ENCODE assay signal across 1 cellular context in the genomic region with DNA sequence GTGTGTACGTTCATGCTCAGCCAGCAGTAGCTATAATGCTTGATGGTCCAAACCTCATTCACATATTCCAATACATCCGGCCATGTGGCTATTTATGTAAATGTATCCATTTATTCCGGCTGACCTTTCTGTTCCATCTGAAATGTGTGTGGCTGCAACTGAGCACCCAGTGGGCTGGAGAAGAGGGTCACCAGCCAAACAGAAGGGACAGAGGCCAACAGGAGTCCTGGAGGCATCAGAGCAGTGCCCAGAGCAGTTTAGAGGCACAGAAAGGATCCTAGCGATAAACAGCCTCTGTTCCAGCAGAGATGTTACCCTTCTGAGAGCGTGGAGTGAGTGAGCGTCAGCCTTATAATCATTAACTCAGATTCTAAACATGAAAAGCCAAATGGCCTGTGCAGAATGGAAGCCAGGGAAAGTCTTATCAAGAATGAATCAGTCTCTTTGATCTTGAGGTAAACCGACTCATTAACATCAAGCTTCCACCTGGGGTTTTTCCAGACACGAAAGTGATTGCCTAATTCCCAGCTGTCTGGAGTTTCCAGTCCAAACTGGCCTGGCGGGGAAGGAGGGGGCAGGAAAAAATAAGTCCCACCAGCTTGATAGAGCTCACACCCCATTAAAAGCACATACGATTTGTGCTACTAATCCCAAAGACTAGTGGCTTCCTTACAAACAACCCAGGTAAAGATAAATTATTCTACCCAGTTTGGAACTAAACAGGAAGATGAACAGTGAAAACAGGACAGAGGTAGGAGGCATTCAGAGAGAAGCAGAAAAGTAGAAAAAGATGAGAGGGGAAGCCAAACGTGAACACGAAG.
TF ChIP-seq lines count a peak whose summit lies in the region.

No MANE protein-coding gene starts in this region.

TF ChIP-seq in HepG2, 621 proteins besides CTCF, POLR2A, EP300 and RAD21 (continued from another document and continues in another):
- TF ChIP-seq ZNF574 (CRISPR knock-in tag; IDR thresholded peaks at IDR 0.05), result no peak; the same call in 1 of the 2 replicates
- TF ChIP-seq ZNF790 (CRISPR knock-in tag; IDR thresholded peaks at IDR 0.05; ENCODE audit: borderline replicate concordance), result no peak
- TF ChIP-seq HOXA9 (CRISPR knock-in tag; IDR thresholded peaks at IDR 0.05; ENCODE audit: borderline replicate concordance), result no peak
- TF ChIP-seq XRCC5 (optimal IDR thresholded peaks at IDR 0.05; ENCODE audit: low read length), result peak; percentile 85
- TF ChIP-seq ZNF280D (CRISPR knock-in tag; IDR thresholded peaks at IDR 0.05), result no peak
- TF ChIP-seq, protein P1, sequence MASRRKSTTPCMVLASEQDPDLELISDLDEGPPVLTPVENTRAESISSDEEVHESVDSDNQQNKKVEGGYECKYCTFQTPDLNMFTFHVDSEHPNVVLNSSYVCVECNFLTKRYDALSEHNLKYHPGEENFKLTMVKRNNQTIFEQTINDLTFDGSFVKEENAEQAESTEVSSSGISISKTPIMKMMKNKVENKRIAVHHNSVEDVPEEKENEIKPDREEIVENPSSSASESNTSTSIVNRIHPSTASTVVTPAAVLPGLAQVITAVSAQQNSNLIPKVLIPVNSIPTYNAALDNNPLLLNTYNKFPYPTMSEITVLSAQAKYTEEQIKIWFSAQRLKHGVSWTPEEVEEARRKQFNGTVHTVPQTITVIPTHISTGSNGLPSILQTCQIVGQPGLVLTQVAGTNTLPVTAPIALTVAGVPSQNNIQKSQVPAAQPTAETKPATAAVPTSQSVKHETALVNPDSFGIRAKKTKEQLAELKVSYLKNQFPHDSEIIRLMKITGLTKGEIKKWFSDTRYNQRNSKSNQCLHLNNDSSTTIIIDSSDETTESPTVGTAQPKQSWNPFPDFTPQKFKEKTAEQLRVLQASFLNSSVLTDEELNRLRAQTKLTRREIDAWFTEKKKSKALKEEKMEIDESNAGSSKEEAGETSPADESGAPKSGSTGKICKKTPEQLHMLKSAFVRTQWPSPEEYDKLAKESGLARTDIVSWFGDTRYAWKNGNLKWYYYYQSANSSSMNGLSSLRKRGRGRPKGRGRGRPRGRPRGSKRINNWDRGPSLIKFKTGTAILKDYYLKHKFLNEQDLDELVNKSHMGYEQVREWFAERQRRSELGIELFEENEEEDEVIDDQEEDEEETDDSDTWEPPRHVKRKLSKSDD (CRISPR knock-in tag; IDR thresholded peaks at IDR 0.05; ENCODE audit: low read depth), result no peak; the same call in 1 of the 2 replicates
- TF ChIP-seq, protein P2, sequence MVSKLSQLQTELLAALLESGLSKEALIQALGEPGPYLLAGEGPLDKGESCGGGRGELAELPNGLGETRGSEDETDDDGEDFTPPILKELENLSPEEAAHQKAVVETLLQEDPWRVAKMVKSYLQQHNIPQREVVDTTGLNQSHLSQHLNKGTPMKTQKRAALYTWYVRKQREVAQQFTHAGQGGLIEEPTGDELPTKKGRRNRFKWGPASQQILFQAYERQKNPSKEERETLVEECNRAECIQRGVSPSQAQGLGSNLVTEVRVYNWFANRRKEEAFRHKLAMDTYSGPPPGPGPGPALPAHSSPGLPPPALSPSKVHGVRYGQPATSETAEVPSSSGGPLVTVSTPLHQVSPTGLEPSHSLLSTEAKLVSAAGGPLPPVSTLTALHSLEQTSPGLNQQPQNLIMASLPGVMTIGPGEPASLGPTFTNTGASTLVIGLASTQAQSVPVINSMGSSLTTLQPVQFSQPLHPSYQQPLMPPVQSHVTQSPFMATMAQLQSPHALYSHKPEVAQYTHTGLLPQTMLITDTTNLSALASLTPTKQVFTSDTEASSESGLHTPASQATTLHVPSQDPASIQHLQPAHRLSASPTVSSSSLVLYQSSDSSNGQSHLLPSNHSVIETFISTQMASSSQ (IDR thresholded peaks at IDR 0.05; ENCODE audit: low read depth), result peak; percentile 98
- TF ChIP-seq, protein P2 (CRISPR knock-in tag; IDR thresholded peaks at IDR 0.05; ENCODE audit: borderline replicate concordance), result peak; percentile 99
- no peak for TF ChIP-seq ZNF572 (CRISPR knock-in tag; IDR thresholded peaks at IDR 0.05)
- TF ChIP-seq REL (CRISPR knock-in tag; conservative IDR thresholded peaks at IDR 0.05), result no peak
- TF ChIP-seq ZFP36L2 (CRISPR knock-in tag; IDR thresholded peaks at IDR 0.05), result no peak
- TF ChIP-seq RFXAP (CRISPR knock-in tag; IDR thresholded peaks at IDR 0.05; ENCODE audit: borderline replicate concordance), result peak; percentile 72; the same call in 1 of the 2 replicates
- peak; percentile 60; the same call in 1 of the 2 replicates for TF ChIP-seq ZFP1 (CRISPR knock-in tag; IDR thresholded peaks at IDR 0.05)
- TF ChIP-seq RARA (CRISPR knock-in tag; IDR thresholded peaks at IDR 0.05), result peak; percentile 69
- TF ChIP-seq, protein P3, sequence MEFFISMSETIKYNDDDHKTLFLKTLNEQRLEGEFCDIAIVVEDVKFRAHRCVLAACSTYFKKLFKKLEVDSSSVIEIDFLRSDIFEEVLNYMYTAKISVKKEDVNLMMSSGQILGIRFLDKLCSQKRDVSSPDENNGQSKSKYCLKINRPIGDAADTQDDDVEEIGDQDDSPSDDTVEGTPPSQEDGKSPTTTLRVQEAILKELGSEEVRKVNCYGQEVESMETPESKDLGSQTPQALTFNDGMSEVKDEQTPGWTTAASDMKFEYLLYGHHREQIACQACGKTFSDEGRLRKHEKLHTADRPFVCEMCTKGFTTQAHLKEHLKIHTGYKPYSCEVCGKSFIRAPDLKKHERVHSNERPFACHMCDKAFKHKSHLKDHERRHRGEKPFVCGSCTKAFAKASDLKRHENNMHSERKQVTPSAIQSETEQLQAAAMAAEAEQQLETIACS (CRISPR knock-in tag; IDR thresholded peaks at IDR 0.05), result no peak
- TF ChIP-seq NPAS2 (CRISPR knock-in tag; IDR thresholded peaks at IDR 0.05; ENCODE audit: borderline replicate concordance), result no peak
- TF ChIP-seq KLF16 (CRISPR knock-in tag; IDR thresholded peaks at IDR 0.05), result peak in 1 of 2 experiments; percentile 83; a peak in 2 of 4 replicates
- peak; percentile 59; the same call in 1 of the 2 replicates for TF ChIP-seq ZNF746 (CRISPR knock-in tag; IDR thresholded peaks at IDR 0.05)
- TF ChIP-seq NFIC (IDR thresholded peaks at IDR 0.05; ENCODE audit: low read length), result peak; percentile 90; the same call in 1 of the 2 replicates
- TF ChIP-seq ZBTB10 (CRISPR knock-in tag; IDR thresholded peaks at IDR 0.05; ENCODE audit: borderline replicate concordance), result no peak
- peak; percentile 47; the same call in 1 of the 2 replicates for TF ChIP-seq KAT7 (CRISPR knock-in tag; IDR thresholded peaks at IDR 0.05; ENCODE audit: borderline replicate concordance)
- peak; percentile 76; the same call in 1 of the 2 replicates for TF ChIP-seq YEATS2 (CRISPR knock-in tag; IDR thresholded peaks at IDR 0.05; ENCODE audit: borderline replicate concordance)
- TF ChIP-seq TOPORS (CRISPR knock-in tag; IDR thresholded peaks at IDR 0.05), result 0 out of 2 replicates have a peak, but pooled peaks have one; percentile 33
- TF ChIP-seq, protein P4, sequence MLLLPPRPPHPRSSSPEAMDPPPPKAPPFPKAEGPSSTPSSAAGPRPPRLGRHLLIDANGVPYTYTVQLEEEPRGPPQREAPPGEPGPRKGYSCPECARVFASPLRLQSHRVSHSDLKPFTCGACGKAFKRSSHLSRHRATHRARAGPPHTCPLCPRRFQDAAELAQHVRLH (CRISPR knock-in tag; IDR thresholded peaks at IDR 0.05; ENCODE audit: borderline replicate concordance, low read depth), result peak; percentile 66; the same call in 1 of the 2 replicates
- 0 out of 2 replicates have a peak, but pooled peaks have one; percentile 17 for TF ChIP-seq NR2C2 (CRISPR knock-in tag; IDR thresholded peaks at IDR 0.05; ENCODE audit: borderline replicate concordance)
- TF ChIP-seq, protein P5, sequence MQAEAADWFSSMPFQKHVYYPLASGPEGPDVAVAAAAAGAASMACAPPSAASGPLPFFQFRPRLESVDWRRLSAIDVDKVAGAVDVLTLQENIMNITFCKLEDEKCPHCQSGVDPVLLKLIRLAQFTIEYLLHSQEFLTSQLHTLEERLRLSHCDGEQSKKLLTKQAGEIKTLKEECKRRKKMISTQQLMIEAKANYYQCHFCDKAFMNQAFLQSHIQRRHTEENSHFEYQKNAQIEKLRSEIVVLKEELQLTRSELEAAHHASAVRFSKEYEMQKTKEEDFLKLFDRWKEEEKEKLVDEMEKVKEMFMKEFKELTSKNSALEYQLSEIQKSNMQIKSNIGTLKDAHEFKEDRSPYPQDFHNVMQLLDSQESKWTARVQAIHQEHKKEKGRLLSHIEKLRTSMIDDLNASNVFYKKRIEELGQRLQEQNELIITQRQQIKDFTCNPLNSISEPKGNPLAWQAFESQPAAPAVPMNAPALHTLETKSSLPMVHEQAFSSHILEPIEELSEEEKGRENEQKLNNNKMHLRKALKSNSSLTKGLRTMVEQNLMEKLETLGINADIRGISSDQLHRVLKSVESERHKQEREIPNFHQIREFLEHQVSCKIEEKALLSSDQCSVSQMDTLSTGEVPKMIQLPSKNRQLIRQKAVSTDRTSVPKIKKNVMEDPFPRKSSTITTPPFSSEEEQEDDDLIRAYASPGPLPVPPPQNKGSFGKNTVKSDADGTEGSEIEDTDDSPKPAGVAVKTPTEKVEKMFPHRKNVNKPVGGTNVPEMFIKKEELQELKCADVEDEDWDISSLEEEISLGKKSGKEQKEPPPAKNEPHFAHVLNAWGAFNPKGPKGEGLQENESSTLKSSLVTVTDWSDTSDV (CRISPR knock-in tag; IDR thresholded peaks at IDR 0.05), result no peak
- TF ChIP-seq SMC3 (IDR thresholded peaks at IDR 0.05; ENCODE audit: low read length), result peak; percentile 11; the same call in 1 of the 2 replicates
